12 cellular contexts compared by ENCODE assay signal in the genomic region with DNA sequence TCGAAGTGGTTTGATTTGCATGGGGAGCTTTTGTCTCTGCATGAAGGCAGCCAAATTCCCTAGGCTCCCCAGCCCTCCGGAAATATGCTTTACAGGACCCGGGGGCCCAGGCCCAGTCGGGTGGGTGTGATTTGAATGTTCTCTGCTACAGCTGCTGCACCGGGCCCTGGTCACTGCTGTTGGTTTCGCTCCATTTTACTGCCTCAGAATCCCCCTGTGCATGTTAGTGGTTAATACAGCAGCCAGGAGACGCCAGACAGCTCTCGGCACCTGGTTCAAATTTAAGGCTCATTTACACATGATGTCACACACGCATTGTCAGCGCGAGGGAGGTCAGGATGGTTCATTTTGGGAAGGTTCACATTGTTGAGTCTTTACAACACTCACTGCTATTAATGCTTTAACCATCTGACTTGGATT.
A peak's percentile ranks its signal among the peaks of the same experiment; 100 is the strongest.
DNase-seq lines count a peak whose midpoint lies in the region; ATAC-seq and TF ChIP-seq lines count a peak whose summit lies in the region.
"Had no signal": no experiment of that assay in that cellular context is flagged by ENCODE, and none has a peak within 500 bp of the region (broad histone marks: within the 10 kb centered on the region; RNA-seq: fewer than 3 reads in every experiment).

No MANE protein-coding gene starts in this region.

- H3K9ac ChIP-seq in neural progenitor cell: no peak overlapping the region

- H3K9me3 ChIP-seq in Peyer's patch (no peaks in the 10 kb centered on the region), neural progenitor cell (ENCODE audit: low read depth) (no peaks in the 10 kb centered on the region), MG63 (no peaks in the 10 kb centered on the region)

- H3F3A ChIP-seq in neural progenitor cell (ENCODE audit: low read depth): no peaks in the 10 kb centered on the region

- peaks cover 15% of the 10 kb centered on the region for H3K36me3 Mint-ChIP-seq in neural progenitor cell

- H3K4me1 Mint-ChIP-seq in neural progenitor cell: peaks cover 6% of the 10 kb centered on the region
- H3K4me1 Mint-ChIP-seq: activated naive CD4-positive, alpha-beta T cell treated with anti-CD3 and anti-CD28 coated beads, Interleukin-2, amount 50 U/mL, for 24 hours had no signal

- H3K79me2 ChIP-seq in neural progenitor cell (ENCODE audit: low read depth): no peaks in the 10 kb centered on the region

- no peaks in the 10 kb centered on the region for H3K9me3 Mint-ChIP-seq in neural progenitor cell

- TF ChIP-seq CTCF in Peyer's patch (IDR thresholded peaks at IDR 0.05) (no peak), neural progenitor cell (IDR thresholded peaks at IDR 0.05) (no peak)

- H3K4me1 ChIP-seq in Peyer's patch: no peaks in the 10 kb centered on the region
- no peaks in the 10 kb centered on the region for H3K4me1 ChIP-seq in neural progenitor cell
- H3K4me1 ChIP-seq: heart right ventricle had no signal

- no peak overlapping the region for H2AFZ ChIP-seq in neural progenitor cell (replicated peaks)

- H3K36me3 ChIP-seq in Peyer's patch (no peaks in the 10 kb centered on the region), neural progenitor cell (no peaks in the 10 kb centered on the region), MG63 (no peaks in the 10 kb centered on the region)

- H3K4me3 Mint-ChIP-seq in neural progenitor cell: no peak overlapping the region
- H3K4me3 Mint-ChIP-seq: activated naive CD4-positive, alpha-beta T cell treated with anti-CD3 and anti-CD28 coated beads, Interleukin-2, amount 50 U/mL, for 24 hours had no signal

- H3K27ac Mint-ChIP-seq in neural progenitor cell: peak overlapping the region; percentile 72
- H3K27ac Mint-ChIP-seq: activated naive CD4-positive, alpha-beta T cell treated with anti-CD3 and anti-CD28 coated beads, Interleukin-2, amount 50 U/mL, for 24 hours had no signal

- H4K20me1 ChIP-seq in neural progenitor cell (ENCODE audit: low read depth): no peaks in the 10 kb centered on the region

- peak in 2 of 3 donors; percentile 66 to 69 for DNase-seq in Peyer's patch
- DNase-seq in neural progenitor cell (ENCODE audit: low spot score): no peak
- no peak for DNase-seq in DMS79 treated with DMSO at 0.1 percent for 48 hours (lab: John Stamatoyannopoulos, UW)
- DNase-seq in mesenteric fat pad (ENCODE audit: low spot score): no peak
- DNase-seq in cortex of kidney (lab: John Stamatoyannopoulos, UW): no peak
- no peak for DNase-seq in MG63
- DNase-seq: heart right ventricle; MM.1S; stimulated activated naive CD4-positive, alpha-beta T cell treated with Interleukin-2 at 50 U/mL for 16 hours had no signal

- H3K4me3 ChIP-seq in Peyer's patch (no peak overlapping the region), neural progenitor cell (no peak overlapping the region), MG63 (no peak overlapping the region)
- H3K4me3 ChIP-seq: heart right ventricle had no signal

- H3K4me2 ChIP-seq in neural progenitor cell: no peak overlapping the region

- no peak overlapping the region for H3K27ac ChIP-seq in Peyer's patch
- H3K27ac ChIP-seq in neural progenitor cell: no peak overlapping the region
- H3K27ac ChIP-seq: heart right ventricle had no signal

- no peaks in the 10 kb centered on the region for H3K27me3 Mint-ChIP-seq in neural progenitor cell (ENCODE audit: insufficient read depth, low read depth)
- H3K27me3 Mint-ChIP-seq: activated naive CD4-positive, alpha-beta T cell treated with anti-CD3 and anti-CD28 coated beads, Interleukin-2, amount 50 U/mL, for 24 hours had no signal

- no peak for TF ChIP-seq POLR2A in Peyer's patch (IDR thresholded peaks at IDR 0.05)

- ATAC-seq in GM18867 (IDR thresholded peaks at IDR 0.05; ENCODE audit: unreplicated experiment): peak; percentile 80
- ATAC-seq in HG02763 (IDR thresholded peaks at IDR 0.05; ENCODE audit: unreplicated experiment): peak; percentile 91

- H3K27me3 ChIP-seq in Peyer's patch: no peaks in the 10 kb centered on the region
- H3K27me3 ChIP-seq in neural progenitor cell: no peaks in the 10 kb centered on the region
- no peaks in the 10 kb centered on the region for H3K27me3 ChIP-seq in MG63
- H3K27me3 ChIP-seq: heart right ventricle had no signal

Comparison
In these comparisons a context has a peak if more than half of its experiments do, and no peak if none do; other contexts are left out.
1. DNase-seq: peak in Peyer's patch (2 of 3); none in neural progenitor cell (single experiment), DMS79 treated with DMSO at 0.1 percent for 48 hours (single experiment), mesenteric fat pad (single experiment), cortex of kidney (single experiment) and MG63 (single experiment).